Comparison of ENCODE assay signal across 22 cellular contexts in genomic region chr5:7773178-7773577, GRCh38.
A peak's percentile ranks its signal among the peaks of the same experiment; 100 is the strongest.
DNase-seq lines count a peak whose midpoint lies in the region; ATAC-seq, FAIRE-seq and TF ChIP-seq lines count a peak whose summit lies in the region.
"Had no signal": no experiment of that assay in that cellular context is flagged by ENCODE, and none has a peak within 500 bp of the region (broad histone marks: within the 10 kb centered on the region; RNA-seq: fewer than 3 reads in every experiment).

No MANE protein-coding gene starts in this region.

- dilution Hi-C loops in IMR-90 (cut with HindIII; ENCODE audit: low sequenced_read_pairs, unreplicated experiment) = no loop called here

- H3K4me1 Mint-ChIP-seq in nephron progenitor cell = peaks cover 13% of the 10 kb centered on the region
- no peaks in the 10 kb centered on the region for H3K4me1 Mint-ChIP-seq in natural killer cell
- H3K4me1 Mint-ChIP-seq: B cell had no signal

- ATAC-seq in A549 (no peak), IMR-90 (ENCODE audit: low read depth) (no peak), natural killer cell (no peak)
- ATAC-seq: CD8-positive, alpha-beta T cell had no signal

- TF ChIP-seq POLR2A in A549 (IDR thresholded peaks at IDR 0.05; ENCODE audit: low read length) = no peak
- TF ChIP-seq POLR2A in IMR-90 (IDR thresholded peaks at IDR 0.05; ENCODE audit: low read depth, low read length) = no peak

- H3K18ac ChIP-seq in IMR-90 (ENCODE audit: low read depth, low read length) = no peak overlapping the region

- FAIRE-seq in A549 (lab: Jason Lieb, UNC) = no peak
- FAIRE-seq: A204.1, D721Med, G401.6, GM12891, GM19239 had no signal

- POLR2A ChIA-PET in A549 (lab: Yijun Ruan, JAX) (no interaction called here), IMR-90 (lab: Charles Lee; ENCODE audit: unreplicated experiment) (no interaction called here)

- H2AK5ac ChIP-seq in IMR-90 (ENCODE audit: low read depth, low read length) = no peak overlapping the region

- TF ChIP-seq RAD21 in A549 (conservative IDR thresholded peaks at IDR 0.05 in 1 of 2, IDR thresholded peaks at IDR 0.05 in 1 of 2) (no peak), IMR-90 (IDR thresholded peaks at IDR 0.05; ENCODE audit: low read length) (no peak)

- peak overlapping the region; percentile 52 for H3K27ac Mint-ChIP-seq in nephron progenitor cell
- no peak overlapping the region for H3K27ac Mint-ChIP-seq in natural killer cell
- H3K27ac Mint-ChIP-seq: B cell; CD4-positive, alpha-beta T cell; CD8-positive, alpha-beta T cell had no signal

- H3K14ac ChIP-seq in IMR-90 (replicated peaks; ENCODE audit: low read depth, low read length) = no peak overlapping the region

- H2BK5ac ChIP-seq in IMR-90 (ENCODE audit: low read depth, low read length, poor library complexity, severe bottlenecking) = no peak overlapping the region

- H2AFZ ChIP-seq in IMR-90 (replicated peaks; ENCODE audit: low read length, poor library complexity) = no peak overlapping the region

- TF ChIP-seq CTCF in A549 (IDR thresholded peaks at IDR 0.05) (no peak), IMR-90 (conservative IDR thresholded peaks at IDR 0.05; ENCODE audit: low read depth, low read length) (no peak), nephron progenitor cell (IDR thresholded peaks at IDR 0.05) (no peak), natural killer cell (IDR thresholded peaks at IDR 0.05) (no peak)

- WGBS in A549 (ENCODE audit: missing lambda C conversion rate) = 22% methylated on average over 6 of the region's 6 CpGs
- no CpG with 5 or more reads among the region's 6 CpGs for WGBS in IMR-90 (ENCODE audit: extremely low coverage in 2 of 2, insufficient read length in 1 of 2), 2 experiments

- H4K20me1 ChIP-seq in IMR-90 (ENCODE audit: insufficient read depth, low read length) = no peaks in the 10 kb centered on the region
- H4K20me1 ChIP-seq: BLaER1 treated with 17β-estradiol and CSF1 and Interleukin-3, amounts not matched to agents 10 nM and 100 nM had no signal

- H3K23ac ChIP-seq in IMR-90 (ENCODE audit: low read depth, low read length) = no peak overlapping the region

- H3K4me2 ChIP-seq in A549 (no peak overlapping the region), IMR-90 (ENCODE audit: low read depth, low read length) (no peak overlapping the region)
- H3K4me2 ChIP-seq: BLaER1 treated with 17β-estradiol and CSF1 and Interleukin-3, amounts not matched to agents 10 nM and 100 nM had no signal

- H3K9me1 ChIP-seq in IMR-90 (ENCODE audit: insufficient read depth, low read length) = no peaks in the 10 kb centered on the region

- no peak overlapping the region for H4K91ac ChIP-seq in IMR-90 (ENCODE audit: insufficient read depth, low read depth, low read length)

- H2BK20ac ChIP-seq in IMR-90 (ENCODE audit: low read depth, low read length) = no peak overlapping the region

- H3K27me3 Mint-ChIP-seq in nephron progenitor cell (ENCODE audit: low read depth, poor library complexity) (no peaks in the 10 kb centered on the region), natural killer cell (ENCODE audit: low read depth in 2 of 2) (peaks cover 7 to 18% of the 10 kb centered on the region in 2 donors)

- H3K4me1 ChIP-seq in A549 = no peaks in the 10 kb centered on the region
- no peaks in the 10 kb centered on the region for H3K4me1 ChIP-seq in IMR-90 (ENCODE audit: control insufficient read depth, insufficient read depth, low read length)
- H3K4me1 ChIP-seq: Caco-2 had no signal

- no peak overlapping the region for H4K5ac ChIP-seq in IMR-90 (ENCODE audit: low read depth, low read length)

- H3K27ac ChIP-seq in A549 (no peak overlapping the region), IMR-90 (ENCODE audit: insufficient read depth, low read length) (no peak overlapping the region)
- H3K27ac ChIP-seq: BLaER1 treated with 17β-estradiol and CSF1 and Interleukin-3, amounts not matched to agents 10 nM and 100 nM; C4-2B had no signal

- H3K56ac ChIP-seq in IMR-90 (ENCODE audit: extremely low read depth, insufficient read depth, low read length) = no peak overlapping the region

- TF ChIP-seq EP300 in A549 (IDR thresholded peaks at IDR 0.05) = no peak

- H3K36me3 ChIP-seq in IMR-90 (ENCODE audit: control insufficient read depth, insufficient read depth, low read length) = no peaks in the 10 kb centered on the region
- H3K36me3 ChIP-seq: BLaER1 treated with 17β-estradiol and CSF1 and Interleukin-3, amounts not matched to agents 10 nM and 100 nM had no signal

- H3K4ac ChIP-seq in IMR-90 (ENCODE audit: low read depth, low read length) = no peak overlapping the region

- BruUV-seq in IMR-90 (replicated peaks; lab: Mats Ljungman, UMichigan) = no TSS peak

- H3K9ac ChIP-seq in IMR-90 (ENCODE audit: low read depth, low read length) = no peak overlapping the region
- H3K9ac ChIP-seq: BLaER1 treated with 17β-estradiol and CSF1 and Interleukin-3, amounts not matched to agents 10 nM and 100 nM had no signal

- peaks cover 67% of the 10 kb centered on the region for H3K36me3 Mint-ChIP-seq in nephron progenitor cell (ENCODE audit: low read depth)
- H3K36me3 Mint-ChIP-seq in natural killer cell = no peaks in the 10 kb centered on the region
- H3K36me3 Mint-ChIP-seq: CD8-positive, alpha-beta T cell had no signal

- H3K9me3 ChIP-seq in A549 (no peaks in the 10 kb centered on the region), IMR-90 (ENCODE audit: control insufficient read depth, insufficient read depth, low read length) (0 out of 2 replicates have a peak, but pooled peaks cover 3% of the 10 kb centered on the region)
- H3K9me3 ChIP-seq: BLaER1 treated with 17β-estradiol and CSF1 and Interleukin-3, amounts not matched to agents 10 nM and 100 nM; Caco-2 had no signal

- H2BK120ac ChIP-seq in IMR-90 (ENCODE audit: low read depth, low read length) = no peak overlapping the region

- H3K9me3 Mint-ChIP-seq in nephron progenitor cell (no peaks in the 10 kb centered on the region), natural killer cell (peaks cover 0 to 3% of the 10 kb centered on the region in 2 donors)
- H3K9me3 Mint-ChIP-seq: CD4-positive, alpha-beta T cell; CD8-positive, alpha-beta T cell had no signal

- CTCF ChIA-PET in A549 (lab: Yijun Ruan, JAX) = interaction anchor here (0.8 to 1.3 kb wide), 2 partner anchors 27 to 85 kb away, joined by 3 read pairs; no protein-coding TSS in a partner anchor
- CTCF ChIA-PET in IMR-90 (lab: Yijun Ruan, JAX) = interaction anchor here (0.6 kb wide), 1 partner anchor 395 kb away, joined by 3 read pairs; no protein-coding TSS in a partner anchor

- no peak overlapping the region for H3K4me3 ChIP-seq in A549
- H3K4me3 ChIP-seq in IMR-90 (ENCODE audit: insufficient read depth, low read depth, low read length) = no peak overlapping the region
- H3K4me3 ChIP-seq: BLaER1 treated with 17β-estradiol and CSF1 and Interleukin-3, amounts not matched to agents 10 nM and 100 nM had no signal

- intact Hi-C loops in IMR-90 (cut with micrococcal nuclease) = no loop called here
- intact Hi-C loops in natural killer cell (cut with micrococcal nuclease) = no loop called here

- H3K4me3 Mint-ChIP-seq in nephron progenitor cell = no peak overlapping the region
- no peak overlapping the region for H3K4me3 Mint-ChIP-seq in natural killer cell
- H3K4me3 Mint-ChIP-seq: B cell; CD4-positive, alpha-beta T cell; CD8-positive, alpha-beta T cell had no signal

- no peaks in the 10 kb centered on the region for H3K27me3 ChIP-seq in IMR-90 (ENCODE audit: control insufficient read depth, insufficient read depth, low read length)

- no peaks in the 10 kb centered on the region for H3K79me1 ChIP-seq in IMR-90 (ENCODE audit: low read depth in 1 of 2, low read length in 2 of 2)

- H4K8ac ChIP-seq in IMR-90 (ENCODE audit: low read depth in 2 of 2, low read length in 2 of 2) = no peak overlapping the region

- in situ Hi-C loops in IMR-90 (cut with MboI; ENCODE audit: low sequenced_read_pairs) = no loop called here

- DNase-seq in A549 (ENCODE audit: low read depth in 1 of 2, low spot score in 1 of 2) (no peak), IMR-90 (no peak), nephron progenitor cell (no peak), RPMI8226 (no peak), natural killer cell (no peak)
- no peak for DNase-seq in activated effector memory CD4-positive, alpha-beta T cell treated with anti-CD3 and anti-CD28 coated beads, Interleukin-2, amount 50 U/mL, for 16 hours
- DNase-seq: 8988T; AML-193; Caco-2; Calu3; CD4-positive, alpha-beta T cell; CD8-positive, alpha-beta T cell; DMS79 treated with DMSO at 0.1 percent for 48 hours; GF-D8 had no signal

- no peak overlapping the region for H2BK15ac ChIP-seq in IMR-90 (ENCODE audit: low read depth, low read length)

- H2AK9ac ChIP-seq in IMR-90 (replicated peaks; ENCODE audit: low read depth, low read length, poor library complexity) = no peak overlapping the region

TF ChIP-seq in A549, 52 proteins besides CTCF, POLR2A, EP300 and RAD21:
- TF ChIP-seq MAFK (IDR thresholded peaks at IDR 0.05; ENCODE audit: partially characterized antibody) (peak; percentile 69), KDM1A (IDR thresholded peaks at IDR 0.05; ENCODE audit: low read depth) (no peak)

TF ChIP-seq in IMR-90, 13 proteins besides CTCF, POLR2A, EP300 and RAD21:
- peak; percentile 69; the same call in 1 of the 2 replicates for TF ChIP-seq MAFK (IDR thresholded peaks at IDR 0.05; ENCODE audit: low read depth, low read length)
- no peak for TF ChIP-seq SMC3 (IDR thresholded peaks at IDR 0.05; ENCODE audit: low read depth, low read length)
- no peak for TF ChIP-seq ELK1 (IDR thresholded peaks at IDR 0.05; ENCODE audit: borderline replicate concordance, low read depth, low read length)
